ENCODE assay signal across 1 cellular context in genomic region chr12:49000346-49000745, GRCh38.
TF ChIP-seq lines count a peak whose summit lies in the region.

No MANE protein-coding gene starts in this region.

TF ChIP-seq in HepG2, 621 proteins besides CTCF, POLR2A, EP300 and RAD21:
- TF ChIP-seq ZNF761 (CRISPR knock-in tag; conservative IDR thresholded peaks at IDR 0.05) (no peak), ZNF414 (CRISPR knock-in tag; IDR thresholded peaks at IDR 0.05) (no peak), ZNF333 (CRISPR knock-in tag; IDR thresholded peaks at IDR 0.05; ENCODE audit: borderline replicate concordance) (no peak), ELF4 (CRISPR knock-in tag; IDR thresholded peaks at IDR 0.05; ENCODE audit: borderline replicate concordance) (no peak), POGK (CRISPR knock-in tag; conservative IDR thresholded peaks at IDR 0.05) (no peak), BRF2 (CRISPR knock-in tag; IDR thresholded peaks at IDR 0.05) (no peak), ZNF234 (CRISPR knock-in tag; conservative IDR thresholded peaks at IDR 0.05) (no peak), RAD51 (IDR thresholded peaks at IDR 0.05; ENCODE audit: borderline replicate concordance) (no peak), PREB (CRISPR knock-in tag; IDR thresholded peaks at IDR 0.05) (no peak), RFX5 (IDR thresholded peaks at IDR 0.05; ENCODE audit: low read depth, low read length) (no peak), MXD1 (CRISPR knock-in tag; IDR thresholded peaks at IDR 0.05) (no peak), HMGA1 (CRISPR knock-in tag; conservative IDR thresholded peaks at IDR 0.05) (no peak), ZNF33A (CRISPR knock-in tag; IDR thresholded peaks at IDR 0.05; ENCODE audit: borderline replicate concordance) (no peak), ETV5 (CRISPR knock-in tag; IDR thresholded peaks at IDR 0.05; ENCODE audit: borderline replicate concordance) (no peak), SSRP1 (CRISPR knock-in tag; IDR thresholded peaks at IDR 0.05) (no peak), CREB3 (CRISPR knock-in tag; IDR thresholded peaks at IDR 0.05) (no peak), TBL1XR1 (IDR thresholded peaks at IDR 0.05; ENCODE audit: borderline replicate concordance, low read length, partially characterized antibody) (no peak), ZFP62 (CRISPR knock-in tag; IDR thresholded peaks at IDR 0.05) (no peak), NKX3-1 (CRISPR knock-in tag; IDR thresholded peaks at IDR 0.05) (no peak)
